33 cellular contexts compared by ENCODE assay signal in the genomic region with DNA sequence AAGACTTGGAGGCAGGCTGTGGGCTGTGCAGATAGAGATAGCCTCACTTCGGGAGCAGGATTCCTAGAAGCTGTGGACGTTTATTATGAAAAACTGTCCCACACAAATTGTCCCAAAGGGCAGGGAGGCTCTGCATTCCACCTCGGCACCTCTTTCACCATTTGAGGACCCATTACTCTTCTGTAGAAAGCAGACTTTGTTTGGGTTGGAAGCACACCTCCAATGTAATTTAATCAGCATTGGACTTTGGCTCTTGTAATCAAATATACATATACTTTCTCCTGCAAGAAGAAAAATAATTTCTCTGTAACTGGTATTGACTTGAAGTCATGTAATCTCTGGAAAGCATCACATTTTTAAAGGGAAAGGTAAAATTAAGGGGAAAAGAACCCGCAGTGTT. TPM values are rescaled to one million over a fixed set of nuclear protein-coding genes. Genes with fewer than 3 reads are reported as not detected.
"Had no signal": no experiment of that assay in that cellular context is flagged by ENCODE, and none has a peak within 500 bp of the region (broad histone marks: within the 10 kb centered on the region; RNA-seq: fewer than 3 reads in every experiment).

No MANE protein-coding gene starts in this region.

- DNase-seq: activated CD4-positive, alpha-beta memory T cell treated with anti-CD3 and anti-CD28 coated beads, Interleukin-2, amount 10 ng/mL, durations not matched to agents 7 days and 5 days; activated CD4-positive, alpha-beta T cell treated with anti-CD3 and anti-CD28 coated beads for 1 hour; activated CD4-positive, alpha-beta T cell treated with anti-CD3 and anti-CD28 coated beads, Interleukin-2, amount 10 ng/mL, durations not matched to agents 7 days and 5 days; activated CD8-positive, alpha-beta memory T cell treated with anti-CD3 and anti-CD28 coated beads, Interleukin-2, amount 50 U/mL, for 48 hours; activated gamma-delta T cell; activated naive CD4-positive, alpha-beta T cell treated with anti-CD3 and anti-CD28 coated beads, Interleukin-2, amount 10 ng/mL, durations not matched to agents 7 days and 5 days; activated naive CD8-positive, alpha-beta T cell treated with anti-CD3 and anti-CD28 coated beads, Interleukin-2, amount 10 ng/mL, durations not matched to agents 7 days and 5 days; activated T-cell treated with anti-CD3 and anti-CD28 coated beads, Interleukin-2, amount 50 U/mL, for 24 hours; dorsolateral prefrontal cortex; effector memory CD8-positive, alpha-beta T cell; erythroblast; hippocampal formation; left cardiac atrium; lower lobe of right lung; mesenchymal stem cell; naive thymus-derived CD8-positive, alpha-beta T cell; occipital lobe; sigmoid colon; stimulated activated CD4-positive, alpha-beta T cell treated with anti-CD3 and anti-CD28 coated beads, Interleukin-15, amount 100 ng/mL, for 24 hours; stimulated activated CD4-positive, alpha-beta T cell treated with anti-CD3 and anti-CD28 coated beads, Interleukin-2, amount 100 ng/mL, for 24 hours; stimulated activated naive B cell treated with anti-CD40 and anti-IgM and Interleukin-4, amounts not matched to agents 10 μg/mL and 1 μg/mL and 100 μg/mL, for 72 hours; T-helper 17 cell; T1000; tibial artery; upper lobe of right lung had no signal

- H3K36me3 Mint-ChIP-seq: WTC11 had no signal

- H3K9me3 Mint-ChIP-seq: activated CD4-positive, alpha-beta memory T cell treated with anti-CD3 and anti-CD28 coated beads, Interleukin-2, amount 10 ng/mL, durations not matched to agents 7 days and 5 days; activated CD4-positive, alpha-beta T cell treated with anti-CD3 and anti-CD28 coated beads, Interleukin-2, amount 10 ng/mL, durations not matched to agents 7 days and 5 days; activated naive CD4-positive, alpha-beta T cell treated with anti-CD3 and anti-CD28 coated beads, Interleukin-2, amount 10 ng/mL, durations not matched to agents 7 days and 5 days; activated T-cell treated with anti-CD3 and anti-CD28 coated beads, Interleukin-2, amount 50 U/mL, for 24 hours; neural crest cell; WTC11 had no signal

- H3K36me3 ChIP-seq: ascending aorta, cardiac muscle cell, gastroesophageal sphincter, lower lobe of right lung, sigmoid colon, suprapubic skin, tibial artery, upper lobe of right lung had no signal

- H3K9me3 ChIP-seq: ascending aorta, gastroesophageal sphincter, lower lobe of right lung, sigmoid colon, suprapubic skin, tibial artery, upper lobe of right lung had no signal

- ATAC-seq: effector memory CD8-positive, alpha-beta T cell; gastroesophageal sphincter; left cardiac atrium; lower lobe of right lung; naive thymus-derived CD8-positive, alpha-beta T cell; stimulated activated naive B cell treated with anti-CD40 and anti-IgM and Interleukin-4, amounts not matched to agents 10 μg/mL and 1 μg/mL and 100 μg/mL, for 72 hours; T-helper 17 cell; upper lobe of right lung; WTC11 had no signal

- H3K4me1 ChIP-seq: ascending aorta had no signal

- H3K4me3 Mint-ChIP-seq: activated CD4-positive, alpha-beta memory T cell treated with anti-CD3 and anti-CD28 coated beads, Interleukin-2, amount 10 ng/mL, durations not matched to agents 7 days and 5 days; activated CD4-positive, alpha-beta T cell treated with anti-CD3 and anti-CD28 coated beads, Interleukin-2, amount 10 ng/mL, durations not matched to agents 7 days and 5 days; activated naive CD4-positive, alpha-beta T cell treated with anti-CD3 and anti-CD28 coated beads, Interleukin-2, amount 10 ng/mL, durations not matched to agents 7 days and 5 days; activated naive CD8-positive, alpha-beta T cell treated with anti-CD3 and anti-CD28 coated beads, Interleukin-2, amount 10 ng/mL, durations not matched to agents 7 days and 5 days; activated T-cell treated with anti-CD3 and anti-CD28 coated beads, Interleukin-2, amount 50 U/mL, for 24 hours; brain; effector memory CD8-positive, alpha-beta T cell; naive thymus-derived CD8-positive, alpha-beta T cell; neural crest cell; stimulated activated naive B cell treated with anti-CD40 and anti-IgM and Interleukin-4, amounts not matched to agents 10 μg/mL and 1 μg/mL and 100 μg/mL, for 72 hours; T-helper 17 cell; WTC11 had no signal

- H3K27ac ChIP-seq: ascending aorta, cardiac muscle cell, coronary artery, gastroesophageal sphincter, lower lobe of right lung, sigmoid colon, suprapubic skin, tibial artery, upper lobe of right lung had no signal

- H3K4me3 ChIP-seq: ascending aorta, cardiac muscle cell, coronary artery, dorsolateral prefrontal cortex, gastroesophageal sphincter, lower lobe of right lung, sigmoid colon, suprapubic skin, tibial artery, upper lobe of right lung had no signal

- H3K27ac Mint-ChIP-seq: activated CD4-positive, alpha-beta memory T cell treated with anti-CD3 and anti-CD28 coated beads, Interleukin-2, amount 10 ng/mL, durations not matched to agents 7 days and 5 days; activated CD4-positive, alpha-beta T cell treated with anti-CD3 and anti-CD28 coated beads, Interleukin-2, amount 10 ng/mL, durations not matched to agents 7 days and 5 days; activated naive CD4-positive, alpha-beta T cell treated with anti-CD3 and anti-CD28 coated beads, Interleukin-2, amount 10 ng/mL, durations not matched to agents 7 days and 5 days; activated naive CD8-positive, alpha-beta T cell treated with anti-CD3 and anti-CD28 coated beads, Interleukin-2, amount 10 ng/mL, durations not matched to agents 7 days and 5 days; activated T-cell treated with anti-CD3 and anti-CD28 coated beads, Interleukin-2, amount 50 U/mL, for 24 hours; brain; effector memory CD8-positive, alpha-beta T cell; naive thymus-derived CD8-positive, alpha-beta T cell; stimulated activated naive B cell treated with anti-CD40 and anti-IgM and Interleukin-4, amounts not matched to agents 10 μg/mL and 1 μg/mL and 100 μg/mL, for 72 hours; T-helper 17 cell; WTC11 had no signal

RNA-seq across cellular contexts. Expression of a gene that starts 8.5 kb away (rescaled TPM):
- total RNA-seq: activated CD4-positive, alpha-beta memory T cell treated with anti-CD3 and anti-CD28 coated beads, Interleukin-2, amount 10 ng/mL, durations not matched to agents 7 days and 5 days; activated CD4-positive, alpha-beta T cell treated with anti-CD3 and anti-CD28 coated beads, Interleukin-2, amount 10 ng/mL, durations not matched to agents 7 days and 5 days; activated naive CD8-positive, alpha-beta T cell treated with anti-CD3 and anti-CD28 coated beads, Interleukin-2, amount 10 ng/mL, durations not matched to agents 7 days and 5 days; naive thymus-derived CD8-positive, alpha-beta T cell; T-helper 17 cell had no signal
